Comparison of ENCODE assay signal across 8 cellular contexts in genomic region chr1:235093685-235094592, GRCh38. TPM values are rescaled to one million over a fixed set of nuclear protein-coding genes. Genes with fewer than 3 reads are reported as not detected.
DNase-seq lines count a peak whose midpoint lies in the region; ATAC-seq and TF ChIP-seq lines count a peak whose summit lies in the region.

No MANE protein-coding gene starts in this region.

- H4K20me1 ChIP-seq in hepatocyte (ENCODE audit: insufficient read depth, poor library complexity, severe bottlenecking) = no peaks in the 10 kb centered on the region

- H3K9me3 ChIP-seq in hepatocyte (ENCODE audit: low read depth) = no peaks in the 10 kb centered on the region

- 29% methylated on average over 24 of the region's 24 CpGs for WGBS in hepatocyte (ENCODE audit: low lambda C conversion rate, missing lambda C conversion rate)

- peak; percentile 87 for DNase-seq in NAMALWA (ENCODE audit: low spot score)
- DNase-seq in T-helper 2 cell = peak; percentile 50 to 80 (median 72)
- peak in 42 of 56 donors; percentile 7 to 86 (median 51) for DNase-seq in amygdala (lab: John Stamatoyannopoulos, UW)
- DNase-seq in hepatocyte (ENCODE audit: low spot score) = peak; percentile 86
- no peak for DNase-seq in OCI-M2 (lab: John Stamatoyannopoulos, UW; ENCODE audit: unreplicated experiment)

- H3K36me3 ChIP-seq in hepatocyte (replicated peaks; ENCODE audit: insufficient read depth, low read depth) (no peaks in the 10 kb centered on the region), rectal smooth muscle tissue (ENCODE audit: control insufficient read depth, insufficient read depth, low read length) (no peaks in the 10 kb centered on the region)

- H3K4me1 ChIP-seq in hepatocyte (ENCODE audit: insufficient read depth) = peaks cover 4% of the 10 kb centered on the region
- peaks cover 12% of the 10 kb centered on the region for H3K4me1 ChIP-seq in rectal smooth muscle tissue (ENCODE audit: control insufficient read depth, insufficient read depth, low read length)

- H3K27me3 ChIP-seq in hepatocyte = no peaks in the 10 kb centered on the region
- no peaks in the 10 kb centered on the region for H3K27me3 ChIP-seq in rectal smooth muscle tissue (ENCODE audit: control insufficient read depth, insufficient read depth, low read length)

- no peak overlapping the region for H3K4me3 ChIP-seq in hepatocyte
- H3K4me3 ChIP-seq in rectal smooth muscle tissue (ENCODE audit: low read length) = peak overlapping the region; percentile 26

- ATAC-seq in GM21423 (IDR thresholded peaks at IDR 0.05; ENCODE audit: unreplicated experiment) = peak; percentile 63

- peak overlapping the region; percentile 45 for H2AFZ ChIP-seq in hepatocyte

- H3K9me2 ChIP-seq in hepatocyte (replicated peaks; ENCODE audit: insufficient read depth) = no peaks in the 10 kb centered on the region

- H3K27ac ChIP-seq in C4-2B = no peak overlapping the region
- no peak overlapping the region for H3K27ac ChIP-seq in hepatocyte
- H3K27ac ChIP-seq in rectal smooth muscle tissue (ENCODE audit: low read depth, low read length) = no peak overlapping the region

- TF ChIP-seq CTCF in C4-2B (conservative IDR thresholded peaks at IDR 0.05) (peak; percentile 98), hepatocyte (IDR thresholded peaks at IDR 0.05; ENCODE audit: poor library complexity) (peak; percentile 90)

- peak overlapping the region; percentile 69 for H3K4me2 ChIP-seq in hepatocyte

- H3K79me2 ChIP-seq in hepatocyte = no peaks in the 10 kb centered on the region

- no peak overlapping the region for H3K9ac ChIP-seq in rectal smooth muscle tissue (ENCODE audit: low read length)

RNA-seq across cellular contexts. Expression of gene TOMM20, which starts 34.7 kb away (rescaled TPM):
- 96.4 and 99.6 TPM in 2 replicates for total RNA-seq in hepatocyte
- 51.8 and 55.0 TPM in 2 replicates for polyA plus RNA-seq in hepatocyte
